In genomic region chr20:47547034-47547387, GRCh38 we compare ENCODE assay signal across 21 cellular contexts. TPM values are rescaled to one million over a fixed set of nuclear protein-coding genes. Genes with fewer than 3 reads are reported as not detected.
DNase-seq lines count a peak whose midpoint lies in the region; ATAC-seq, FAIRE-seq and TF ChIP-seq lines count a peak whose summit lies in the region.
"Had no signal": no experiment of that assay in that cellular context is flagged by ENCODE, and none has a peak within 500 bp of the region (broad histone marks: within the 10 kb centered on the region; RNA-seq: fewer than 3 reads in every experiment).

No MANE protein-coding gene starts in this region.

- H3K79me2 ChIP-seq in GM23248 (ENCODE audit: insufficient read depth) (peaks cover 93% of the 10 kb centered on the region), H1 (ENCODE audit: control insufficient read depth in 1 of 2, insufficient read depth in 2 of 2, low read length in 2 of 2) (peaks cover 0 to 74% of the 10 kb centered on the region in 2 experiments; a peak in 3 of 4 replicates), osteoblast (ENCODE audit: insufficient read depth, low read length) (peaks cover 60% of the 10 kb centered on the region)

- no peak overlapping the region for H2BK15ac ChIP-seq in H1 (ENCODE audit: low read length)

- no peak overlapping the region for H2BK20ac ChIP-seq in H1 (ENCODE audit: low read length)

- in situ Hi-C loops in GM23248 (cut with MboI) = no loop called here

- no peak for ATAC-seq in RWPE2 (ENCODE audit: low read depth)
- ATAC-seq in GM21526 (IDR thresholded peaks at IDR 0.05; ENCODE audit: low FRiP score, unreplicated experiment) = no peak
- ATAC-seq: PC-3 had no signal

- peak overlapping the region; percentile 51; the same call in 1 of the 2 replicates for H3K27ac ChIP-seq in GM23248
- H3K27ac ChIP-seq in RWPE2 (ENCODE audit: poor library complexity, severe bottlenecking) = peak overlapping the region; percentile 21
- no peak overlapping the region for H3K27ac ChIP-seq in H1 (ENCODE audit: low read depth, low read length)
- peak overlapping the region; percentile 84 for H3K27ac ChIP-seq in osteoblast (ENCODE audit: low read depth, low read length)
- H3K27ac ChIP-seq in tibial nerve = no peak overlapping the region

- H3K4me2 ChIP-seq in GM23248 (ENCODE audit: unreplicated experiment) (no peak overlapping the region), H1 (ENCODE audit: insufficient read depth in 1 of 2, low read depth in 2 of 2, low read length in 2 of 2) (no peak overlapping the region), osteoblast (ENCODE audit: insufficient read depth, low read length) (no peak overlapping the region)

- H3F3A ChIP-seq in GM23248 (ENCODE audit: insufficient read depth) = peaks cover 31% of the 10 kb centered on the region

- no peaks in the 10 kb centered on the region for H3K9me2 ChIP-seq in GM23248 (ENCODE audit: insufficient read depth)

- no peak overlapping the region for H3K4ac ChIP-seq in H1 (replicated peaks; ENCODE audit: insufficient read length, low read depth, low read length)

- POLR2A ChIA-PET in H1 (lab: Charles Lee; ENCODE audit: partially characterized antibody) = interaction anchor here (1.1 kb wide), 1 partner anchor 38 kb away, joined by 3 read pairs; no protein-coding TSS in a partner anchor

- H3K4me1 ChIP-seq in GM23248 (ENCODE audit: insufficient read depth) = peaks cover 47% of the 10 kb centered on the region
- peaks cover 31% of the 10 kb centered on the region for H3K4me1 ChIP-seq in RWPE2 (ENCODE audit: insufficient read depth, poor library complexity, severe bottlenecking)
- peaks cover 0 to 8% (median 1%) of the 10 kb centered on the region in 4 experiments; a peak in 5 of 7 replicates for H3K4me1 ChIP-seq in H1 (replicated peaks in 1 of 4; ENCODE audit: control insufficient read depth in 3 of 4, insufficient read depth in 4 of 4, low read length in 3 of 4)
- H3K4me1 ChIP-seq in osteoblast (ENCODE audit: insufficient read depth, low read length) = peaks cover 41% of the 10 kb centered on the region
- peaks cover 0 to 44% (median 13%) of the 10 kb centered on the region in 4 donors for H3K4me1 ChIP-seq in tibial nerve

- H3K9ac ChIP-seq in GM23248 = no peak overlapping the region
- H3K9ac ChIP-seq in H1 (replicated peaks in 1 of 4; ENCODE audit: extremely low read depth in 1 of 4, low read depth in 3 of 4, low read length in 3 of 4) = no peak overlapping the region

- TF ChIP-seq RAD21 in H1 (IDR thresholded peaks at IDR 0.05 in 1 of 2, conservative IDR thresholded peaks at IDR 0.05 in 1 of 2; ENCODE audit: low read depth in 2 of 2, low read length in 2 of 2) = no peak

- H3K4me3 ChIP-seq in GM23248 (no peak overlapping the region), RWPE2 (ENCODE audit: severe bottlenecking) (no peak overlapping the region), H1 (ENCODE audit: extremely low read depth in 1 of 4, insufficient read depth in 2 of 4, low read depth in 3 of 4, low read length in 4 of 4) (no peak overlapping the region), osteoblast (ENCODE audit: insufficient read depth, low read length) (no peak overlapping the region), H7 (ENCODE audit: insufficient read depth, low read depth, low read length) (no peak overlapping the region), tibial nerve (no peak overlapping the region)

- DNase-seq in GM23248 = no peak
- no peak for DNase-seq in RWPE2 (ENCODE audit: low spot score)
- no peak for DNase-seq in H1 (ENCODE audit: low read depth in 1 of 2, low spot score in 2 of 2)
- no peak for DNase-seq in osteoblast (ENCODE audit: insufficient read length, low spot score, missing footprints)
- no peak for DNase-seq in H7
- no peak for DNase-seq in NCI-H774 (lab: John Stamatoyannopoulos, UW)
- DNase-seq in tibial nerve (ENCODE audit: low spot score in 2 of 2) = no peak
- DNase-seq: BE2C; Caco-2; CD4-positive, CD25-positive, alpha-beta regulatory T cell; HCEC 1CT; KBM-7; NCI-H1105; NCI-H1694; NCI-H2081 treated with DMSO at 0.1 percent for 48 hours; NCI-H510A; NCI-H82; PC-3 had no signal

- H4K20me1 ChIP-seq in GM23248 (ENCODE audit: insufficient read depth) (0 out of 2 replicates have a peak, but pooled peaks cover 5% of the 10 kb centered on the region), H1 (replicated peaks in 1 of 2; ENCODE audit: control insufficient read depth in 1 of 2, insufficient read depth in 2 of 2, low read length in 2 of 2) (peaks cover 0 to 1% of the 10 kb centered on the region in 2 experiments), osteoblast (ENCODE audit: insufficient read depth, low read length) (peaks cover 25% of the 10 kb centered on the region)

- WGBS in GM23248 (ENCODE audit: low coverage in 1 of 2, low lambda C conversion rate in 2 of 2, missing lambda C conversion rate in 2 of 2), 2 experiments = 91 to 96% methylated on average over 5 of the region's 5 CpGs
- 89% methylated on average over 5 of the region's 5 CpGs; no CpG with 5 or more reads in 1 of the 2 experiments for WGBS in H1 (ENCODE audit: extremely low coverage in 1 of 2, insufficient coverage in 1 of 2, insufficient read length in 1 of 2, insufficient replicate concordance in 2 of 2, low coverage in 1 of 2, low lambda C conversion rate in 2 of 2, missing lambda C conversion rate in 1 of 2), 2 experiments
- WGBS in tibial nerve, 2 donors = 91 to 94% methylated on average over 5 of the region's 5 CpGs

- H3K27me3 ChIP-seq in GM23248 (replicated peaks; ENCODE audit: insufficient read depth) (no peaks in the 10 kb centered on the region), RWPE2 (ENCODE audit: insufficient read depth, poor library complexity, severe bottlenecking) (no peaks in the 10 kb centered on the region), H1 (replicated peaks in 1 of 4; ENCODE audit: control insufficient read depth in 3 of 4, extremely low read depth in 1 of 4, insufficient read depth in 3 of 4, low read length in 3 of 4) (no peaks in the 10 kb centered on the region), osteoblast (ENCODE audit: insufficient read depth, low read length) (no peaks in the 10 kb centered on the region), H7 (ENCODE audit: control insufficient read depth, insufficient read depth, low read length) (no peaks in the 10 kb centered on the region), tibial nerve (no peaks in the 10 kb centered on the region)
- H3K27me3 ChIP-seq: BE2C had no signal

- H2AFZ ChIP-seq in GM23248 (no peak overlapping the region), H1 (ENCODE audit: low read length) (no peak overlapping the region), osteoblast (ENCODE audit: low read length) (no peak overlapping the region)

- FAIRE-seq in H1 (lab: Jason Lieb, UNC) = no peak
- FAIRE-seq: A204.1, G401.6 had no signal

- 0 out of 2 replicates have a peak overlapping the region, but pooled peaks have one; percentile 62 for H2BK5ac ChIP-seq in H1 (ENCODE audit: low read depth, low read length)

- no peaks in the 10 kb centered on the region for H3K36me3 ChIP-seq in GM23248 (ENCODE audit: low read depth)
- peaks cover 7% of the 10 kb centered on the region; the same call in 1 of the 2 replicates for H3K36me3 ChIP-seq in RWPE2 (ENCODE audit: low read depth)
- no peaks in the 10 kb centered on the region for H3K36me3 ChIP-seq in H1 (ENCODE audit: control insufficient read depth in 2 of 4, insufficient read depth in 4 of 4, low read length in 3 of 4)
- no peaks in the 10 kb centered on the region for H3K36me3 ChIP-seq in osteoblast (ENCODE audit: insufficient read depth, low read length)
- H3K36me3 ChIP-seq in H7 (replicated peaks; ENCODE audit: control insufficient read depth, insufficient read depth, low read length) = no peaks in the 10 kb centered on the region
- no peaks in the 10 kb centered on the region for H3K36me3 ChIP-seq in tibial nerve
- H3K36me3 ChIP-seq: BE2C had no signal

- TF ChIP-seq CTCF in RWPE2 (IDR thresholded peaks at IDR 0.05; ENCODE audit: poor library complexity, severe bottlenecking) = no peak
- TF ChIP-seq CTCF in H1 (IDR thresholded peaks at IDR 0.05; ENCODE audit: control extremely low read depth in 1 of 3, insufficient read depth in 1 of 3, low read depth in 1 of 3, low read length in 3 of 3) = no peak
- no peak for TF ChIP-seq CTCF in osteoblast (IDR thresholded peaks at IDR 0.05; ENCODE audit: extremely low read depth, low read depth, low read length)
- no peak for TF ChIP-seq CTCF in tibial nerve (IDR thresholded peaks at IDR 0.05)

- H3K23me2 ChIP-seq in H1 (ENCODE audit: low read depth, low read length) = no peaks in the 10 kb centered on the region

- no peak for TF ChIP-seq EP300 in H1 (IDR thresholded peaks at IDR 0.05; ENCODE audit: borderline replicate concordance in 1 of 2, low read depth in 2 of 2, low read length in 2 of 2)
- TF ChIP-seq EP300 in tibial nerve (IDR thresholded peaks at IDR 0.05) = no peak

- H2AK5ac ChIP-seq in H1 (ENCODE audit: low read depth, low read length) = peak overlapping the region; percentile 70; the same call in 1 of the 2 replicates

- H4K5ac ChIP-seq in H1 (ENCODE audit: insufficient read length, low read depth, low read length) = no peak overlapping the region

- H2BK12ac ChIP-seq in H1 (ENCODE audit: low read depth, low read length) = no peak overlapping the region

- H3K9me3 ChIP-seq in GM23248 (ENCODE audit: low read depth) (no peaks in the 10 kb centered on the region), RWPE2 (ENCODE audit: severe bottlenecking) (no peaks in the 10 kb centered on the region), H1 (ENCODE audit: insufficient read depth in 2 of 2, low read depth in 1 of 2, low read length in 1 of 2) (no peaks in the 10 kb centered on the region), osteoblast (ENCODE audit: low read depth, low read length) (no peaks in the 10 kb centered on the region), tibial nerve (no peaks in the 10 kb centered on the region)
- H3K9me3 ChIP-seq: BE2C, Caco-2 had no signal

- H4K91ac ChIP-seq in H1 (replicated peaks; ENCODE audit: insufficient read length, low read length) = no peak overlapping the region

- no peak overlapping the region for H3K56ac ChIP-seq in H1 (replicated peaks; ENCODE audit: insufficient read length, low read depth, low read length)

- CTCF ChIA-PET in H1 (lab: Charles Lee; ENCODE audit: partially characterized antibody) = interaction anchor here (1.2 kb wide), 1 partner anchor 12 kb away, joined by 3 read pairs; no protein-coding TSS in a partner anchor

- no peak overlapping the region for H3K23ac ChIP-seq in H1 (ENCODE audit: insufficient read length)

- H3K18ac ChIP-seq in H1 (ENCODE audit: extremely low read depth, low read length) = no peak overlapping the region

- no peak for TF ChIP-seq POLR2A in H1 (IDR thresholded peaks at IDR 0.05; ENCODE audit: control extremely low read depth in 1 of 2, low read depth in 2 of 2, low read length in 2 of 2)
- no peak for TF ChIP-seq POLR2A in tibial nerve (IDR thresholded peaks at IDR 0.05)

- H3K14ac ChIP-seq in H1 (ENCODE audit: insufficient read length) = no peak overlapping the region

- no peak overlapping the region for H2BK120ac ChIP-seq in H1 (replicated peaks; ENCODE audit: low read depth, low read length)

- H4K8ac ChIP-seq in H1 (ENCODE audit: extremely low read depth, insufficient read depth, low read length) = no peak overlapping the region

- peaks cover 13% of the 10 kb centered on the region for H3K79me1 ChIP-seq in H1 (ENCODE audit: low read depth, low read length)

RNA-seq across cellular contexts. Expression of gene NCOA3, which starts 45.3 kb away (rescaled TPM):
- 36.4 and 36.6 TPM in 2 replicates for total RNA-seq in GM23248 (2014; rRNA removed; shearing (Covaris generic))
- polyA plus RNA-seq in GM23248 (2016; fragmentation: Nextera tagmentation; extraction: Ambion mirVana) (19.3 and 19.5 TPM in 2 replicates), H1 (2011; rRNA removed) (6.7 and 7.9 TPM in 2 replicates)
- total RNA-seq in H1 (2021; fragmentation: NEBNext Ultra II Directional; extraction: Animal tissue kit (Norgen Biotek cat#: 25700)) = 21.1 and 24.7 TPM in 2 replicates
- 10.4 TPM for polyA plus RNA-seq in H1 (2011; cell fraction: cytosol; rRNA removed)
- polyA plus RNA-seq in H1 (2011; cell fraction: nucleus; rRNA removed) = 14.1 TPM
- 6.9 to 12.3 TPM (median 9.0 TPM) in 4 replicates for polyA plus RNA-seq in H1 (2012, experiment 1 of 2)
- polyA plus RNA-seq in H1 (2012, experiment 2 of 2) = 0.51 TPM
- polyA plus RNA-seq in H1 (2013, experiment 1 of 2) = 10.1 TPM
- polyA plus RNA-seq in H1 (2013, experiment 2 of 2) = 10.3 TPM
- 34.1 and 42.0 TPM in 2 replicates for polyA minus RNA-seq in H1 (2011; rRNA and poly(A)+ RNA removed)
- 18.4 TPM for polyA minus RNA-seq in H1 (2011; cell fraction: cytosol; rRNA and poly(A)+ RNA removed)
- 29.2 TPM for polyA minus RNA-seq in H1 (2011; cell fraction: nucleus; rRNA and poly(A)+ RNA removed)
- total RNA-seq in osteoblast (41.5 and 44.5 TPM in 2 replicates), tibial nerve (10 to 100 TPM; 38.0 to 48.9 (median 40.7) TPM)
- 10.1 and 12.8 TPM in 2 replicates for total RNA-seq in H7 (2014; rRNA removed; shearing (Covaris generic))

Comparison
In these comparisons a context has a peak if more than half of its experiments do, and no peak if none do; other contexts are left out.
1. H3K27ac ChIP-seq: peak in GM23248 (single experiment), RWPE2 (single experiment) and osteoblast (single experiment); none in H1 (single experiment) and tibial nerve (0 of 4).